2 cellular contexts compared by ENCODE assay signal in genomic region chr2:190340369-190340768, GRCh38.
A peak's percentile ranks its signal among the peaks of the same experiment; 100 is the strongest.
TF ChIP-seq lines count a peak whose summit lies in the region.

No MANE protein-coding gene starts in this region.

TF ChIP-seq in HepG2, 621 proteins besides CTCF, POLR2A, EP300 and RAD21:
- TF ChIP-seq SAP130 (CRISPR knock-in tag; IDR thresholded peaks at IDR 0.05; ENCODE audit: low read depth), result peak; percentile 26; the same call in 1 of the 2 replicates
- TF ChIP-seq EHMT2 (IDR thresholded peaks at IDR 0.05; ENCODE audit: borderline replicate concordance, low read depth, low read length), result peak; percentile 55; the same call in 1 of the 2 replicates
- no peak for TF ChIP-seq KIAA2018 (CRISPR knock-in tag; IDR thresholded peaks at IDR 0.05; ENCODE audit: borderline replicate concordance)
- peak; percentile 56 for TF ChIP-seq PATZ1 (CRISPR knock-in tag; IDR thresholded peaks at IDR 0.05)
- 0 out of 2 replicates have a peak, but pooled peaks have one; percentile 36 for TF ChIP-seq ZNF644 (CRISPR knock-in tag; IDR thresholded peaks at IDR 0.05; ENCODE audit: low read depth)
- no peak for TF ChIP-seq SMC3 (IDR thresholded peaks at IDR 0.05; ENCODE audit: low read length)
- TF ChIP-seq ZNF547 (CRISPR knock-in tag; IDR thresholded peaks at IDR 0.05), result no peak
- no peak for TF ChIP-seq ZNF780A (CRISPR knock-in tag; IDR thresholded peaks at IDR 0.05)

TF ChIP-seq in H1, 55 proteins besides CTCF, POLR2A, EP300 and RAD21:
- TF ChIP-seq TAF1 (IDR thresholded peaks at IDR 0.05; ENCODE audit: low read depth, low read length) (0 out of 2 replicates have a peak, but pooled peaks have one; percentile 22), POLR2AphosphoS5 (IDR thresholded peaks at IDR 0.05; ENCODE audit: low read depth, low read length) (no peak)
